ENCODE assay signal across 21 cellular contexts in the genomic region with DNA sequence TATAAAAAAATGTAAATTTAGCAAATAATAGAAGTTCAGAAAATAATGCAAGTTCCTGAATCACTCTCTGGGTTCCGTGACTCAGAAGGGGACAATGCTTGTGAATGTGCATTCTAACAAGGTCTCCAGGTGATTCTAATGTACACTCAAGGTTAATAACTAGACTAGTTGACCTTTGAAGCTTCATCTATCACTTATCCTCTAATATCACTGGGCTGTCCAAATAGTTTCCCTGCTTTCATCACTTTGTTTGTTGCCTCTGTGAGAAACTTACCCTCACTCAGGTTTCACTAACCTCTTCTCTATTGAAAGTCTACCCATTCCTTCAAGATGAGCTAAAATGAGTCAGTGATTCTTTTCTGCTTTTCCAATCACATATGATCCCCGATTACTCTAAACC.
A peak's percentile ranks its signal among the peaks of the same experiment; 100 is the strongest.
DNase-seq lines count a peak whose midpoint lies in the region; ATAC-seq, FAIRE-seq and TF ChIP-seq lines count a peak whose summit lies in the region.
"Had no signal": no experiment of that assay in that cellular context is flagged by ENCODE, and none has a peak within 500 bp of the region (broad histone marks: within the 10 kb centered on the region; RNA-seq: fewer than 3 reads in every experiment).

No MANE protein-coding gene starts in this region.

- no peaks in the 10 kb centered on the region for H3K27me3 ChIP-seq in liver (ENCODE audit: control insufficient read depth in 4 of 4, insufficient read depth in 4 of 4, low read length in 3 of 4)
- H3K27me3 ChIP-seq in small intestine (ENCODE audit: control insufficient read depth in 2 of 2, insufficient read depth in 2 of 2, low read length in 2 of 2), result no peaks in the 10 kb centered on the region
- no peaks in the 10 kb centered on the region for H3K27me3 ChIP-seq in lower lobe of right lung (ENCODE audit: low read depth)
- H3K27me3 ChIP-seq: BLaER1 had no signal

- peaks cover 0 to 6% of the 10 kb centered on the region in 2 donors for H3K36me3 Mint-ChIP-seq in activated T-cell treated with anti-CD3 and anti-CD28 coated beads, Interleukin-2, amount 50 U/mL, for 72 hours (ENCODE audit: insufficient read depth in 2 of 2)
- H3K36me3 Mint-ChIP-seq: CD4-positive, CD25-positive, alpha-beta regulatory T cell had no signal

- H3K27ac ChIP-seq in liver (ENCODE audit: low read depth in 1 of 2, low read length in 2 of 2) (no peak overlapping the region), small intestine (ENCODE audit: low read depth in 1 of 2, low read length in 1 of 2) (no peak overlapping the region), lower lobe of right lung (no peak overlapping the region)
- H3K27ac ChIP-seq: 22Rv1, BLaER1, C4-2B had no signal

- no peak overlapping the region for H3K4me3 Mint-ChIP-seq in activated T-cell treated with anti-CD3 and anti-CD28 coated beads, Interleukin-2, amount 50 U/mL, for 72 hours
- H3K4me3 Mint-ChIP-seq: B cell; CD4-positive, CD25-positive, alpha-beta regulatory T cell; CD8-positive, alpha-beta T cell had no signal

- no peak for DNase-seq in activated T-cell treated with anti-CD3 and anti-CD28 coated beads, Interleukin-2, amount 50 U/mL, for 72 hours
- DNase-seq in activated T-cell treated with anti-CD3 and anti-CD28 coated beads, Interleukin-2, amount 50 U/mL, for 48 hours, result no peak
- DNase-seq in small intestine, result peak; percentile 29
- DNase-seq in lower lobe of right lung, result no peak
- DNase-seq in activated CD4-positive, CD25-positive, alpha-beta regulatory T cell (lab: John Stamatoyannopoulos, UW), result no peak
- DNase-seq: CD4-positive, CD25-positive, alpha-beta regulatory T cell; CD8-positive, alpha-beta T cell; DMS153; DND-41; GOT3; H7; HCEC 1CT had no signal

- H3K4me3 ChIP-seq in liver (ENCODE audit: low read depth in 1 of 3, low read length in 3 of 3) (no peak overlapping the region), small intestine (ENCODE audit: low read depth in 1 of 2, low read length in 2 of 2) (no peak overlapping the region), lower lobe of right lung (no peak overlapping the region)
- H3K4me3 ChIP-seq: BLaER1 had no signal

- no peaks in the 10 kb centered on the region for H3K4me1 Mint-ChIP-seq in activated T-cell treated with anti-CD3 and anti-CD28 coated beads, Interleukin-2, amount 50 U/mL, for 72 hours (ENCODE audit: low read depth)
- H3K4me1 Mint-ChIP-seq: B cell had no signal

- FAIRE-seq in small intestine (lab: Jason Lieb, UNC), result no peak
- FAIRE-seq: A204.1, G401.6, GM12892 had no signal

- ATAC-seq in activated T-cell treated with anti-CD3 and anti-CD28 coated beads, Interleukin-2, amount 50 U/mL, for 72 hours (replicated peaks in 1 of 2), result no peak
- no peak for ATAC-seq in lower lobe of right lung
- ATAC-seq: CD8-positive, alpha-beta T cell had no signal

- TF ChIP-seq RAD21 in liver (IDR thresholded peaks at IDR 0.05), result no peak

- H3K27me3 Mint-ChIP-seq in activated T-cell treated with anti-CD3 and anti-CD28 coated beads, Interleukin-2, amount 50 U/mL, for 72 hours (ENCODE audit: low read depth), result no peaks in the 10 kb centered on the region
- H3K27me3 Mint-ChIP-seq: B cell; CD4-positive, CD25-positive, alpha-beta regulatory T cell had no signal

- peak overlapping the region; percentile 44 for H3K27ac Mint-ChIP-seq in activated T-cell treated with anti-CD3 and anti-CD28 coated beads, Interleukin-2, amount 50 U/mL, for 72 hours
- H3K27ac Mint-ChIP-seq: B cell; CD8-positive, alpha-beta T cell had no signal

- WGBS in liver, result 91% methylated on average over 2 of the region's 2 CpGs
- 75 to 95% (median 75%) methylated on average over 2 of the region's 2 CpGs for WGBS in small intestine, 3 donors

- H3K4me1 ChIP-seq in liver (ENCODE audit: control insufficient read depth in 4 of 4, insufficient read depth in 4 of 4, low read length in 3 of 4) (peaks cover 0 to 8% (median under 1%) of the 10 kb centered on the region in 4 donors), small intestine (ENCODE audit: control insufficient read depth in 2 of 2, insufficient read depth in 1 of 2, low read depth in 1 of 2, low read length in 1 of 2) (no peaks in the 10 kb centered on the region), lower lobe of right lung (no peaks in the 10 kb centered on the region)
- H3K4me1 ChIP-seq: BLaER1 had no signal

- no peak overlapping the region for H3K9ac ChIP-seq in liver (ENCODE audit: low read depth in 1 of 2, low read length in 2 of 2)
- H3K9ac ChIP-seq: BLaER1 had no signal

- intact Hi-C loops in lower lobe of right lung (cut with DNase I), result no loop called here

- H3K9me3 Mint-ChIP-seq in activated T-cell treated with anti-CD3 and anti-CD28 coated beads, Interleukin-2, amount 50 U/mL, for 72 hours, result peaks cover 0 to 4% of the 10 kb centered on the region in 2 donors
- H3K9me3 Mint-ChIP-seq: CD4-positive, CD25-positive, alpha-beta regulatory T cell; CD8-positive, alpha-beta T cell had no signal

- H3K36me3 ChIP-seq in liver (ENCODE audit: control insufficient read depth in 4 of 4, insufficient read depth in 3 of 4, low read depth in 1 of 4, low read length in 3 of 4), result no peaks in the 10 kb centered on the region
- no peaks in the 10 kb centered on the region for H3K36me3 ChIP-seq in small intestine (ENCODE audit: control insufficient read depth in 2 of 2, insufficient read depth in 2 of 2, low read length in 2 of 2)
- no peaks in the 10 kb centered on the region for H3K36me3 ChIP-seq in lower lobe of right lung
- H3K36me3 ChIP-seq: BLaER1 had no signal

- H3K9me3 ChIP-seq in liver (ENCODE audit: control insufficient read depth in 4 of 4, low read length in 3 of 4) (no peaks in the 10 kb centered on the region), small intestine (ENCODE audit: control insufficient read depth, low read depth) (no peaks in the 10 kb centered on the region), lower lobe of right lung (no peaks in the 10 kb centered on the region)
- H3K9me3 ChIP-seq: BLaER1, Caco-2 had no signal

- no peak for TF ChIP-seq CTCF in liver (IDR thresholded peaks at IDR 0.05; ENCODE audit: low read depth, low read length, missing input control)
- TF ChIP-seq CTCF in lower lobe of right lung (IDR thresholded peaks at IDR 0.05), result no peak

TF ChIP-seq in liver, 16 proteins besides CTCF, POLR2A, EP300 and RAD21:
- TF ChIP-seq EGR1 (IDR thresholded peaks at IDR 0.05; ENCODE audit: low read depth in 2 of 2) (no peak), GABPA (IDR thresholded peaks at IDR 0.05 in 1 of 2, conservative IDR thresholded peaks at IDR 0.05 in 1 of 2) (no peak), FOXA2 (IDR thresholded peaks at IDR 0.05) (no peak), HNF4A (conservative IDR thresholded peaks at IDR 0.05) (peak; percentile 33 to 50), HNF4G (IDR thresholded peaks at IDR 0.05) (peak; percentile 19)
TF ChIP-seq in liver: peak in this region for 2.
